8 cellular contexts compared by ENCODE assay signal in genomic region chr7:44489955-44490350, GRCh38. TPM values are rescaled to one million over a fixed set of nuclear protein-coding genes. Genes with fewer than 3 reads are reported as not detected.
A peak's percentile ranks its signal among the peaks of the same experiment; 100 is the strongest.
DNase-seq lines count a peak whose midpoint lies in the region; ATAC-seq and TF ChIP-seq lines count a peak whose summit lies in the region.

No MANE protein-coding gene starts in this region.

- H2BK5ac ChIP-seq in trophoblast cell (ENCODE audit: low read depth, low read length, poor library complexity): peak overlapping the region; percentile 25

- H3K9ac ChIP-seq in trophoblast cell (ENCODE audit: low read length): peak overlapping the region; percentile 93

- no CpG with 5 or more reads among the region's 19 CpGs for WGBS in trophoblast cell (ENCODE audit: extremely low coverage, insufficient coverage, insufficient read length)

- peaks cover 51% of the 10 kb centered on the region for H3K4me1 Mint-ChIP-seq in activated T-cell treated with anti-CD3 and anti-CD28 coated beads, Interleukin-2, amount 50 U/mL, for 24 hours (ENCODE audit: low read depth)

- peak; percentile 28 for ATAC-seq in GM21825 (IDR thresholded peaks at IDR 0.05; ENCODE audit: unreplicated experiment)

- peak overlapping the region; percentile 96 for H4K8ac ChIP-seq in trophoblast cell (ENCODE audit: low read depth, low read length)

- TF ChIP-seq CTCF in fibroblast of villous mesenchyme (IDR thresholded peaks at IDR 0.05; ENCODE audit: insufficient read depth, low read depth, low read length): no peak

- H3K36me3 ChIP-seq in trophoblast cell (ENCODE audit: control insufficient read depth in 1 of 2, insufficient read depth in 2 of 2, low read length in 2 of 2): peaks cover under 1 to 6% of the 10 kb centered on the region in 2 experiments

- no peak overlapping the region for H2BK12ac ChIP-seq in trophoblast cell (ENCODE audit: low read length)

- no peak overlapping the region for H3K23ac ChIP-seq in trophoblast cell (ENCODE audit: low read length)

- peak overlapping the region; percentile 88 for H3K4me3 Mint-ChIP-seq in activated T-cell treated with anti-CD3 and anti-CD28 coated beads, Interleukin-2, amount 50 U/mL, for 24 hours

- no peaks in the 10 kb centered on the region for H3K27me3 ChIP-seq in trophoblast cell (ENCODE audit: insufficient read depth, low read length)

- H2AFZ ChIP-seq in trophoblast cell (ENCODE audit: insufficient read depth, low read length, poor library complexity): peak overlapping the region; percentile 94

- H3K14ac ChIP-seq in trophoblast cell (ENCODE audit: low read length): peak overlapping the region; percentile 78

- H3K27ac Mint-ChIP-seq in activated T-cell treated with anti-CD3 and anti-CD28 coated beads, Interleukin-2, amount 50 U/mL, for 24 hours: peak overlapping the region; percentile 99

- H3K4me3 ChIP-seq in fibroblast of villous mesenchyme (ENCODE audit: low read depth, low read length): peak overlapping the region; percentile 80
- peak overlapping the region; percentile 95 for H3K4me3 ChIP-seq in trophoblast cell (ENCODE audit: low read depth, low read length)

- no peaks in the 10 kb centered on the region for H3K27me3 Mint-ChIP-seq in activated T-cell treated with anti-CD3 and anti-CD28 coated beads, Interleukin-2, amount 50 U/mL, for 24 hours

- H2BK120ac ChIP-seq in trophoblast cell (ENCODE audit: insufficient read depth, low read length, poor library complexity): peak overlapping the region; percentile 74

- H2AK5ac ChIP-seq in trophoblast cell (ENCODE audit: low read length): peak overlapping the region; percentile 31

- no peaks in the 10 kb centered on the region for H3K9me3 ChIP-seq in trophoblast cell (ENCODE audit: insufficient read depth, low read depth, low read length)

- H4K91ac ChIP-seq in trophoblast cell (ENCODE audit: low read depth, low read length): peak overlapping the region; percentile 86

- DNase-seq in DMS79 treated with DMSO at 0.1 percent for 48 hours (lab: John Stamatoyannopoulos, UW) (peak; percentile 52), DMS79 (lab: John Stamatoyannopoulos, UW) (no peak), Kasumi-1 (lab: John Stamatoyannopoulos, UW) (peak; percentile 63 to 89), fibroblast of villous mesenchyme (ENCODE audit: low read depth) (peak; percentile 36), trophoblast cell (no peak), NCI-H2081 treated with DMSO at 0.1 percent for 48 hours (lab: John Stamatoyannopoulos, UW) (no peak)
- no peak for DNase-seq in activated T-cell treated with anti-CD3 and anti-CD28 coated beads, Interleukin-2, amount 50 U/mL, for 24 hours

- H3K4ac ChIP-seq in trophoblast cell (ENCODE audit: low read depth, low read length): peak overlapping the region; percentile 53

- H3K27ac ChIP-seq in trophoblast cell (ENCODE audit: low read depth, low read length): peak overlapping the region; percentile 99

- peak overlapping the region; percentile 78 for H3K18ac ChIP-seq in trophoblast cell (ENCODE audit: low read length)

- peaks cover 41% of the 10 kb centered on the region for H3K36me3 Mint-ChIP-seq in activated T-cell treated with anti-CD3 and anti-CD28 coated beads, Interleukin-2, amount 50 U/mL, for 24 hours (ENCODE audit: low read depth)

- H3K79me1 ChIP-seq in trophoblast cell (ENCODE audit: low read length): peaks cover 9% of the 10 kb centered on the region

- peaks cover 2 to 3% of the 10 kb centered on the region in 2 experiments for H3K4me1 ChIP-seq in trophoblast cell (ENCODE audit: control insufficient read depth in 1 of 2, insufficient read depth in 2 of 2, low read length in 2 of 2)

- no peaks in the 10 kb centered on the region for H3K9me3 Mint-ChIP-seq in activated T-cell treated with anti-CD3 and anti-CD28 coated beads, Interleukin-2, amount 50 U/mL, for 24 hours

- H3K4me2 ChIP-seq in trophoblast cell (ENCODE audit: low read length): peak overlapping the region; percentile 71

- peaks cover 11% of the 10 kb centered on the region for H3K79me2 ChIP-seq in trophoblast cell (ENCODE audit: control insufficient read depth, insufficient read depth, low read length, poor library complexity)

- peak overlapping the region; percentile 33 for H4K12ac ChIP-seq in trophoblast cell (ENCODE audit: low read depth, low read length)

RNA-seq across cellular contexts. Expression of gene NUDCD3, which starts 0.5 kb away (rescaled TPM):
- 51.2 and 62.2 TPM in 2 replicates for total RNA-seq in fibroblast of villous mesenchyme
- polyA plus RNA-seq in trophoblast cell (2013): 27.8 and 29.3 TPM in 2 replicates

RNA-seq across cellular contexts. Expression of gene NPC1L1, which starts 51.2 kb away (rescaled TPM):
- not detected in 2 replicates for total RNA-seq in fibroblast of villous mesenchyme
- 0.19 and 0.26 TPM in 2 replicates for polyA plus RNA-seq in trophoblast cell (2013)

Comparison
In these comparisons a context has a peak if more than half of its experiments do, and no peak if none do; other contexts are left out.
1. DNase-seq: peak in DMS79 treated with DMSO at 0.1 percent for 48 hours (single experiment), Kasumi-1 (2 of 2) and fibroblast of villous mesenchyme (single experiment); none in DMS79 (single experiment), activated T-cell treated with anti-CD3 and anti-CD28 coated beads, Interleukin-2, amount 50 U/mL, for 24 hours (single experiment), trophoblast cell (0 of 2) and NCI-H2081 treated with DMSO at 0.1 percent for 48 hours (single experiment).